In the genomic region with DNA sequence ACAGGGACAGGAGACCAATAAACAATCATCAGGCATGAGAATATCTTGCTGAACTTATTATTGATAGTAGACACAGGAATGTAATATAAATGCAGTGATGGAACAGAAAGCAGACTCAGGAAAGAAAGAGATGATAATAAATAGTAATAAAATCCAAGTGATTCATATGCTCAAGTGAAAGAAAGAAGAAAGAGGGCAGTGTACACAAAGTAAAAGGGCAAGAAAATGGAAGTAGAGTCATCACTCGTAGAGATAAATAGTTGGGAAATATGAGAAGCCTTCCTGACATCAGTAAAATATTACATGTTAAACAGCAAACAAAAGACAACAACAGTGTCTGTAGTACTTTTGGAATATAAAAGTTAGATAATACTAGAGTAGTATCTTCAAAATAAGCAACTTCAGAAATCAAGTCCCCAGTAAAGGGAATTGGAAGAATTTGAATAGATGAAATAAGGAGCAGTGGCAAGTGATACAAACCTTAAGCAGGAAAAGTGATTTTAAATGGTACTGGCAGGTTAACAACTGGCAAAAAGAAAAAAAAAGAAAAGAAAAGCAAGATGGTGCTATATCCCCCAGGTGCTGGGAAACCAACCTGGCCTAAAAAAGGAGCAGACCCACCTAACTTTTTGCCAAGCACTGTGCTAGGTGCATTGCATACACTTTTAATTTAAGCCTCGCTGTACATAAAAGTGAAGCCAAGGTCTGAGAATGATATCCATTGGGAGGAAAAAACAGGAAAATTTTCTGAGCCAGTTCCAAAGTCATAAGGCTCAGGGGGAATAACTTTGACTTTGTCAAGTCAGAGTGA, we compare ENCODE assay signal across 10 cellular contexts.
DNase-seq lines count a peak whose midpoint lies in the region; ATAC-seq, FAIRE-seq and TF ChIP-seq lines count a peak whose summit lies in the region.
"Had no signal": no experiment of that assay in that cellular context is flagged by ENCODE, and none has a peak within 500 bp of the region (broad histone marks: within the 10 kb centered on the region; RNA-seq: fewer than 3 reads in every experiment).

No MANE protein-coding gene starts in this region.

- TF ChIP-seq EP300 in HepG2 (IDR thresholded peaks at IDR 0.05; ENCODE audit: low read depth in 2 of 2, low read length in 2 of 2) (no peak), HepG2 (CRISPR knock-in tag; IDR thresholded peaks at IDR 0.05; ENCODE audit: borderline replicate concordance) (no peak)

- peaks cover 8% of the 10 kb centered on the region for H3K4me1 Mint-ChIP-seq in endodermal cell

- TF ChIP-seq CTCF in liver (IDR thresholded peaks at IDR 0.05; ENCODE audit: low read depth, low read length, missing input control) (no peak), HepG2 (CRISPR knock-in tag; IDR thresholded peaks at IDR 0.05) (no peak), endodermal cell (conservative IDR thresholded peaks at IDR 0.05) (no peak)

- H3K4me1 ChIP-seq in liver (ENCODE audit: control insufficient read depth in 4 of 4, insufficient read depth in 4 of 4, low read length in 3 of 4): peaks cover 0 to 58% (median 37%) of the 10 kb centered on the region in 4 donors
- peaks cover 31% of the 10 kb centered on the region for H3K4me1 ChIP-seq in HepG2 (ENCODE audit: insufficient read depth, low read length)
- H3K4me1 ChIP-seq in mucosa of rectum (ENCODE audit: control insufficient read depth in 2 of 2, insufficient read depth in 2 of 2, low read length in 2 of 2): peaks cover 20 to 23% of the 10 kb centered on the region in 2 donors
- H3K4me1 ChIP-seq in aorta (ENCODE audit: control insufficient read depth in 1 of 2, insufficient read depth in 2 of 2, low read length in 2 of 2): peaks cover 0 to 3% of the 10 kb centered on the region in 2 donors
- peaks cover 2% of the 10 kb centered on the region for H3K4me1 ChIP-seq in endodermal cell (ENCODE audit: control insufficient read depth, insufficient read depth, low read length)

- no peaks in the 10 kb centered on the region for H4K20me1 ChIP-seq in HepG2 (ENCODE audit: insufficient read depth, low read length)

- DNase-seq in HepG2 (ENCODE audit: low spot score): no peak
- no peak for DNase-seq in aorta
- DNase-seq in DMS153 (lab: John Stamatoyannopoulos, UW): no peak
- DNase-seq in NCI-H69 (lab: John Stamatoyannopoulos, UW): no peak
- no peak for DNase-seq in endodermal cell

- H3K27me3 ChIP-seq in liver (ENCODE audit: control insufficient read depth in 4 of 4, insufficient read depth in 4 of 4, low read length in 3 of 4): no peaks in the 10 kb centered on the region
- no peaks in the 10 kb centered on the region for H3K27me3 ChIP-seq in HepG2 (ENCODE audit: control insufficient read depth in 1 of 2, insufficient read depth in 2 of 2, low read length in 2 of 2)
- H3K27me3 ChIP-seq in mucosa of rectum (ENCODE audit: control insufficient read depth in 2 of 2, insufficient read depth in 2 of 2, low read length in 2 of 2): no peaks in the 10 kb centered on the region
- no peaks in the 10 kb centered on the region for H3K27me3 ChIP-seq in aorta (ENCODE audit: control insufficient read depth in 1 of 2, insufficient read depth in 2 of 2, low read length in 1 of 2)
- no peaks in the 10 kb centered on the region for H3K27me3 ChIP-seq in endodermal cell (ENCODE audit: control insufficient read depth, insufficient read depth, low read length, poor library complexity, severe bottlenecking)

- no peak overlapping the region for H3K4me2 ChIP-seq in HepG2 (ENCODE audit: low read depth, low read length)

- WGBS in liver: 34% methylated on average over 2 of the region's 2 CpGs
- WGBS in HepG2 (ENCODE audit: low lambda C conversion rate): 98% methylated on average over 2 of the region's 2 CpGs
- WGBS in aorta, 2 donors: 25 to 31% methylated on average over 2 of the region's 2 CpGs
- WGBS in endodermal cell (ENCODE audit: insufficient coverage in 1 of 2, insufficient read length in 1 of 2), 2 experiments: 95 to 97% methylated on average over 2 of the region's 2 CpGs

- ATAC-seq in HepG2 (no peak), aorta (ENCODE audit: low FRiP score) (peak; percentile 39)

- FAIRE-seq in HepG2 (lab: Jason Lieb, UNC): no peak
- peak; percentile 93 for FAIRE-seq in endometrium (lab: Jason Lieb, UNC)
- FAIRE-seq: A204.1 had no signal

- POLR2A ChIA-PET in HepG2 (lab: Yijun Ruan, JAX): interaction anchor here (1.2 kb wide), 1 partner anchor 14 kb away, joined by 3 read pairs; no protein-coding TSS in a partner anchor

- BruUV-seq in HepG2 (replicated peaks; lab: Mats Ljungman, UMichigan): no TSS peak

- H3K9me3 ChIP-seq in liver (ENCODE audit: control insufficient read depth in 4 of 4, low read length in 3 of 4) (no peaks in the 10 kb centered on the region), HepG2 (ENCODE audit: low read length) (no peaks in the 10 kb centered on the region), mucosa of rectum (ENCODE audit: control insufficient read depth in 2 of 2, low read length in 2 of 2) (no peaks in the 10 kb centered on the region), aorta (ENCODE audit: control insufficient read depth, low read length) (no peaks in the 10 kb centered on the region), endodermal cell (ENCODE audit: control insufficient read depth, low read length) (no peaks in the 10 kb centered on the region)

- TF ChIP-seq POLR2A in HepG2 (IDR thresholded peaks at IDR 0.05; ENCODE audit: insufficient read depth in 1 of 2, low read depth in 2 of 2, low read length in 2 of 2): no peak

- H3K4me3 ChIP-seq in liver (ENCODE audit: low read depth in 1 of 3, low read length in 3 of 3) (no peak overlapping the region), HepG2 (replicated peaks in 1 of 3; ENCODE audit: insufficient read depth in 1 of 3, low read depth in 2 of 3, low read length in 3 of 3) (no peak overlapping the region), mucosa of rectum (ENCODE audit: low read length in 2 of 2) (no peak overlapping the region), aorta (ENCODE audit: low read length in 2 of 2) (no peak overlapping the region), endodermal cell (ENCODE audit: low read length) (no peak overlapping the region)

- no peak overlapping the region for H2AFZ ChIP-seq in HepG2 (ENCODE audit: low read length)

- CTCF ChIA-PET in HepG2 (lab: Yijun Ruan, JAX; ENCODE audit: low intra/inter-chr PET ratio, low total read pairs): no interaction called here

- in situ Hi-C loops in HepG2 (cut with HindIII; ENCODE audit: extremely low pct_ligation_motif_present, low pct_unique_long_range_greater_than_20kb): no loop called here

- no peaks in the 10 kb centered on the region for H3K27me3 Mint-ChIP-seq in endodermal cell (ENCODE audit: insufficient read depth)

- no peak overlapping the region for H3K27ac Mint-ChIP-seq in endodermal cell

- intact Hi-C loops in HepG2 (cut with micrococcal nuclease; ENCODE audit: unreplicated experiment) (no loop called here), aorta (cut with DNase I) (loop anchor here in 1 of 2 donors (5.0 kb wide), 1 partner anchor 290 kb away; no protein-coding TSS in a partner anchor)

- peak overlapping the region; percentile 90 to 91 for H3K27ac ChIP-seq in liver (ENCODE audit: low read depth in 1 of 2, low read length in 2 of 2)
- no peak overlapping the region for H3K27ac ChIP-seq in HepG2 (ENCODE audit: extremely low read length, insufficient read depth, low read length)
- H3K27ac ChIP-seq in mucosa of rectum (ENCODE audit: low read depth in 2 of 2, low read length in 2 of 2): peak overlapping the region; percentile 63 to 69
- peak overlapping the region; percentile 19 to 81 for H3K27ac ChIP-seq in aorta (ENCODE audit: low read depth in 1 of 2, low read length in 2 of 2)
- H3K27ac ChIP-seq in endodermal cell (ENCODE audit: low read depth, low read length): no peak overlapping the region
- H3K27ac ChIP-seq: VCaP had no signal

- no peak overlapping the region for H3K4me3 Mint-ChIP-seq in endodermal cell

- H3K9ac ChIP-seq in liver (ENCODE audit: low read depth in 1 of 2, low read length in 2 of 2): peak overlapping the region in 1 of 2 donors; percentile 52
- H3K9ac ChIP-seq in HepG2 (ENCODE audit: insufficient read depth, low read depth, low read length): no peak overlapping the region
- no peak overlapping the region for H3K9ac ChIP-seq in mucosa of rectum (ENCODE audit: low read depth in 1 of 2, low read length in 2 of 2)
- no peak overlapping the region for H3K9ac ChIP-seq in endodermal cell (ENCODE audit: extremely low read depth, low read length, poor library complexity, severe bottlenecking)

- no peaks in the 10 kb centered on the region for H3K9me3 Mint-ChIP-seq in endodermal cell

- no peaks in the 10 kb centered on the region for H3K36me3 Mint-ChIP-seq in endodermal cell (ENCODE audit: low read depth)

- no peaks in the 10 kb centered on the region for H3K79me2 ChIP-seq in HepG2 (ENCODE audit: insufficient read depth, low read length)

- TF ChIP-seq RAD21 in liver (IDR thresholded peaks at IDR 0.05): no peak
- TF ChIP-seq RAD21 in HepG2 (CRISPR knock-in tag; IDR thresholded peaks at IDR 0.05): no peak

- no peaks in the 10 kb centered on the region for H3K36me3 ChIP-seq in liver (ENCODE audit: control insufficient read depth in 4 of 4, insufficient read depth in 3 of 4, low read depth in 1 of 4, low read length in 3 of 4)
- no peaks in the 10 kb centered on the region for H3K36me3 ChIP-seq in HepG2 (replicated peaks in 1 of 2; ENCODE audit: control insufficient read depth in 1 of 2, insufficient read depth in 2 of 2, low read length in 2 of 2)
- no peaks in the 10 kb centered on the region for H3K36me3 ChIP-seq in mucosa of rectum (ENCODE audit: control insufficient read depth in 2 of 2, insufficient read depth in 2 of 2, low read length in 2 of 2)
- H3K36me3 ChIP-seq in aorta (ENCODE audit: control insufficient read depth in 1 of 2, insufficient read depth in 2 of 2, low read length in 1 of 2): no peaks in the 10 kb centered on the region
- H3K36me3 ChIP-seq in endodermal cell (ENCODE audit: control insufficient read depth, insufficient read depth, low read length): no peaks in the 10 kb centered on the region

TF ChIP-seq in liver, 16 proteins besides CTCF, POLR2A, EP300 and RAD21:
- TF ChIP-seq, protein P1, sequence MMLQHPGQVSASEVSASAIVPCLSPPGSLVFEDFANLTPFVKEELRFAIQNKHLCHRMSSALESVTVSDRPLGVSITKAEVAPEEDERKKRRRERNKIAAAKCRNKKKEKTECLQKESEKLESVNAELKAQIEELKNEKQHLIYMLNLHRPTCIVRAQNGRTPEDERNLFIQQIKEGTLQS (IDR thresholded peaks at IDR 0.05): no peak

TF ChIP-seq in HepG2, 621 proteins besides CTCF, POLR2A, EP300 and RAD21 (continues in another document):
- TF ChIP-seq, protein P2, sequence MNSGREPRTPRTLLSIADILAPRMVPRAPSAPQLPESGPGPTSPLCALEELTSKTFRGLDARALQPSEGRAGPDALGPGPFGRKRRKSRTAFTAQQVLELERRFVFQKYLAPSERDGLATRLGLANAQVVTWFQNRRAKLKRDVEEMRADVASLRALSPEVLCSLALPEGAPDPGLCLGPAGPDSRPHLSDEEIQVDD (CRISPR knock-in tag; IDR thresholded peaks at IDR 0.05; ENCODE audit: borderline replicate concordance): no peak

Comparison
In these comparisons a context has a peak if more than half of its experiments do, and no peak if none do; other contexts are left out.
1. H3K27ac ChIP-seq: peak in liver (2 of 2), mucosa of rectum (2 of 2) and aorta (2 of 2); none in HepG2 (single experiment) and endodermal cell (single experiment).